In the genomic region with DNA sequence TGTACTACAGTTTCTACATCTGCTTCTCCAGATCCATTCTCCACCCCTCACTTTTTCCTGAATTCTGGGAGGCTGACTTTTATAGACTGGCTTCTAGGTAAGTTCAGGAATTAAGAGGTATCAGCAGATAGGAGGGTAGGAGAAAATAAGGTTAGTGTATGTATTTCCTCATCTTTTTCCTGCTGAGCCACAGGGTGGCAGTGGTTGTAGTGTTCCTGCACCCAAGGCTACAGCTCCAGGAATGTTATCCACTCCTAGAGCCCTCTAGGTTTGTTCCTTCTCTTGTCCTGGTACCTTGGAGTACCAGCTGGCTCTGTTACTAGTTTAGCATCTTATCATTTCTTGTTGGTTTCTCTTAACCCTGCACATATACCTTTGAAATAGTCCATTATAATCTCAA, we compare ENCODE assay signal across 9 cellular contexts. TPM values are rescaled to one million over a fixed set of nuclear protein-coding genes. Genes with fewer than 3 reads are reported as not detected.
A peak's percentile ranks its signal among the peaks of the same experiment; 100 is the strongest.
DNase-seq lines count a peak whose midpoint lies in the region; ATAC-seq and TF ChIP-seq lines count a peak whose summit lies in the region.
"Had no signal": no experiment of that assay in that cellular context is flagged by ENCODE, and none has a peak within 500 bp of the region (broad histone marks: within the 10 kb centered on the region; RNA-seq: fewer than 3 reads in every experiment).

No MANE protein-coding gene starts in this region.

- DNase-seq in heart right ventricle (no peak), cardiac septum (ENCODE audit: low spot score) (no peak), SK-MEL-5 (ENCODE audit: low read depth, low spot score) (peak; percentile 72), glomerular visceral epithelial cell (ENCODE audit: extremely low spot score) (peak; percentile 42), natural killer cell (no peak)
- no peak for DNase-seq in activated CD8-positive, alpha-beta T cell treated with anti-CD3 and anti-CD28 coated beads, Interleukin-2, amount 10 ng/mL, durations not matched to agents 7 days and 5 days

- TF ChIP-seq CTCF in heart right ventricle (IDR thresholded peaks at IDR 0.05) (peak in 6 of 9 donors; percentile 15 to 49 (median 36)), natural killer cell (IDR thresholded peaks at IDR 0.05) (no peak)

- H3K27ac ChIP-seq in heart right ventricle, result no peak overlapping the region
- H3K27ac ChIP-seq: KMS-11 had no signal

- peaks cover 12 to 14% of the 10 kb centered on the region in 2 donors for H3K4me1 Mint-ChIP-seq in natural killer cell
- peaks cover 19% of the 10 kb centered on the region for H3K4me1 Mint-ChIP-seq in activated CD8-positive, alpha-beta T cell treated with anti-CD3 and anti-CD28 coated beads, Interleukin-2, amount 10 ng/mL, durations not matched to agents 7 days and 5 days (ENCODE audit: low read depth)

- POLR2A ChIA-PET in activated CD8-positive, alpha-beta T cell treated with anti-CD3 and anti-CD28 coated beads, Interleukin-2, amount 10 ng/mL, durations not matched to agents 7 days and 5 days (lab: Charles Lee), result no interaction called here

- H3K4me3 ChIP-seq in heart right ventricle, result no peak overlapping the region

- H3K9me3 Mint-ChIP-seq in natural killer cell, result no peaks in the 10 kb centered on the region
- H3K9me3 Mint-ChIP-seq in activated CD8-positive, alpha-beta T cell treated with anti-CD3 and anti-CD28 coated beads, Interleukin-2, amount 10 ng/mL, durations not matched to agents 7 days and 5 days (ENCODE audit: insufficient read depth), result peaks cover 3% of the 10 kb centered on the region

- H3K27me3 Mint-ChIP-seq in natural killer cell (ENCODE audit: low read depth in 2 of 2), result no peaks in the 10 kb centered on the region
- H3K27me3 Mint-ChIP-seq in activated CD8-positive, alpha-beta T cell treated with anti-CD3 and anti-CD28 coated beads, Interleukin-2, amount 10 ng/mL, durations not matched to agents 7 days and 5 days (ENCODE audit: low read depth), result no peaks in the 10 kb centered on the region

- H3K9me3 ChIP-seq in heart right ventricle, result no peaks in the 10 kb centered on the region

- no peaks in the 10 kb centered on the region for H3K36me3 Mint-ChIP-seq in natural killer cell
- H3K36me3 Mint-ChIP-seq in activated CD8-positive, alpha-beta T cell treated with anti-CD3 and anti-CD28 coated beads, Interleukin-2, amount 10 ng/mL, durations not matched to agents 7 days and 5 days (ENCODE audit: low read depth), result peaks cover 42% of the 10 kb centered on the region

- H3K27me3 ChIP-seq in heart right ventricle, result no peaks in the 10 kb centered on the region

- H3K4me3 Mint-ChIP-seq in natural killer cell, result no peak overlapping the region
- H3K4me3 Mint-ChIP-seq in activated CD8-positive, alpha-beta T cell treated with anti-CD3 and anti-CD28 coated beads, Interleukin-2, amount 10 ng/mL, durations not matched to agents 7 days and 5 days, result no peak overlapping the region

- in situ Hi-C loops in SK-MEL-5 (cut with HindIII; ENCODE audit: low pct_unique_long_range_greater_than_20kb, low sequenced_read_pairs), result no loop called here

- peaks cover 0 to 34% (median 0%) of the 10 kb centered on the region in 9 donors for H3K36me3 ChIP-seq in heart right ventricle

- intact Hi-C loops in heart right ventricle (cut with DNase I), result no loop called here
- intact Hi-C loops in cardiac septum (cut with DNase I), result loop anchor here (10.0 kb wide), 1 partner anchor 525 kb away; no protein-coding TSS in a partner anchor
- intact Hi-C loops in natural killer cell (cut with micrococcal nuclease), result no loop called here

- ATAC-seq in heart right ventricle (peak in 4 of 8 donors; percentile 37 to 57 (median 43)), HG03469 (IDR thresholded peaks at IDR 0.05; ENCODE audit: unreplicated experiment) (no peak), HG02981 (IDR thresholded peaks at IDR 0.05; ENCODE audit: unreplicated experiment) (no peak), natural killer cell (no peak)
- no peak for ATAC-seq in activated CD8-positive, alpha-beta T cell treated with anti-CD3 and anti-CD28 coated beads, Interleukin-2, amount 10 ng/mL, durations not matched to agents 7 days and 5 days

- CTCF ChIA-PET in activated CD8-positive, alpha-beta T cell treated with anti-CD3 and anti-CD28 coated beads, Interleukin-2, amount 10 ng/mL, durations not matched to agents 7 days and 5 days (lab: Charles Lee), result no interaction called here

- H3K4me1 ChIP-seq in heart right ventricle, result no peaks in the 10 kb centered on the region

- H3K27ac Mint-ChIP-seq in natural killer cell, result no peak overlapping the region
- no peak overlapping the region for H3K27ac Mint-ChIP-seq in activated CD8-positive, alpha-beta T cell treated with anti-CD3 and anti-CD28 coated beads, Interleukin-2, amount 10 ng/mL, durations not matched to agents 7 days and 5 days

RNA-seq across cellular contexts. Expression of a gene that starts 40.7 kb away (rescaled TPM):
- not detected for total RNA-seq in heart right ventricle
- under 1 TPM in 1 of 2 donors, not detected in 1; 0.03 TPM for polyA plus RNA-seq in heart right ventricle
- total RNA-seq in cardiac septum, result not detected
- not detected in 2 replicates for total RNA-seq in SK-MEL-5 (2014; rRNA removed; shearing (Covaris generic))
- polyA plus RNA-seq in SK-MEL-5 (2015; cell fraction: cytosol; rRNA removed), result not detected in 2 replicates
- polyA plus RNA-seq in SK-MEL-5 (2015; cell fraction: nucleus; rRNA removed), result 2.1 and 2.9 TPM in 2 replicates
- total RNA-seq in natural killer cell, result not detected
- total RNA-seq in activated CD8-positive, alpha-beta T cell treated with anti-CD3 and anti-CD28 coated beads, Interleukin-2, amount 10 ng/mL, durations not matched to agents 7 days and 5 days, result under 1 TPM; 0.13 to 0.32 TPM

RNA-seq across cellular contexts. Expression of a gene that starts 50.4 kb away (rescaled TPM):
- total RNA-seq in heart right ventricle (10 to 100 TPM; 18.1 to 34.2 (median 24.0) TPM), cardiac septum (26.0 TPM), natural killer cell (10 to 100 TPM; 33.4 to 49.9 (median 34.8) TPM)
- polyA plus RNA-seq in heart right ventricle, result 10 to 100 TPM in 1 of 2 donors, 1 to 10 TPM in 1; 7.9 to 13.8 TPM
- total RNA-seq in SK-MEL-5 (2014; rRNA removed; shearing (Covaris generic)), result 55.4 and 56.7 TPM in 2 replicates
- polyA plus RNA-seq in SK-MEL-5 (2015; cell fraction: cytosol; rRNA removed), result 22.7 and 31.8 TPM in 2 replicates
- polyA plus RNA-seq in SK-MEL-5 (2015; cell fraction: nucleus; rRNA removed), result 143 and 162 TPM in 2 replicates
- 10 to 100 TPM; 42.1 to 55.7 TPM for total RNA-seq in activated CD8-positive, alpha-beta T cell treated with anti-CD3 and anti-CD28 coated beads, Interleukin-2, amount 10 ng/mL, durations not matched to agents 7 days and 5 days

Comparison
In these comparisons a context has a peak if more than half of its experiments do, and no peak if none do; other contexts are left out.
1. DNase-seq: peak in SK-MEL-5 (single experiment) and glomerular visceral epithelial cell (single experiment); none in heart right ventricle (0 of 2), cardiac septum (single experiment), natural killer cell (single experiment) and activated CD8-positive, alpha-beta T cell treated with anti-CD3 and anti-CD28 coated beads, Interleukin-2, amount 10 ng/mL, durations not matched to agents 7 days and 5 days (single experiment).